10 cellular contexts compared by ENCODE assay signal in genomic region chr13:23427342-23428182, GRCh38. TPM values are rescaled to one million over a fixed set of nuclear protein-coding genes. Genes with fewer than 3 reads are reported as not detected.
DNase-seq lines count a peak whose midpoint lies in the region; ATAC-seq, FAIRE-seq and TF ChIP-seq lines count a peak whose summit lies in the region.
"Had no signal": no experiment of that assay in that cellular context is flagged by ENCODE, and none has a peak within 500 bp of the region (broad histone marks: within the 10 kb centered on the region; RNA-seq: fewer than 3 reads in every experiment).

No MANE protein-coding gene starts in this region.

- peak overlapping the region; percentile 90 for H3K9ac ChIP-seq in astrocyte (ENCODE audit: low read length)

- TF ChIP-seq POLR2A in sigmoid colon (IDR thresholded peaks at IDR 0.05) = no peak

- TF ChIP-seq CTCF in GM23338 (conservative IDR thresholded peaks at IDR 0.05; ENCODE audit: low read depth in 2 of 2) = no peak
- TF ChIP-seq CTCF in astrocyte (IDR thresholded peaks at IDR 0.05; ENCODE audit: insufficient read depth, low read depth, low read length) = no peak
- no peak for TF ChIP-seq CTCF in sigmoid colon (IDR thresholded peaks at IDR 0.05)

- no peaks in the 10 kb centered on the region for H3F3A ChIP-seq in GM23338 (replicated peaks; ENCODE audit: low read depth)

- H3K9me3 Mint-ChIP-seq in GM23338 (no peaks in the 10 kb centered on the region), astrocyte (ENCODE audit: unreplicated experiment) (no peaks in the 10 kb centered on the region)
- H3K9me3 Mint-ChIP-seq: activated naive CD8-positive, alpha-beta T cell treated with anti-CD3 and anti-CD28 coated beads, Interleukin-2, amount 10 ng/mL, durations not matched to agents 7 days and 5 days had no signal

- H3K36me3 ChIP-seq in GM23338 (ENCODE audit: insufficient read depth) = no peaks in the 10 kb centered on the region
- peaks cover 5% of the 10 kb centered on the region for H3K36me3 ChIP-seq in astrocyte (ENCODE audit: insufficient read depth, low read length)
- no peaks in the 10 kb centered on the region for H3K36me3 ChIP-seq in sigmoid colon

- H4K20me1 ChIP-seq in GM23338 (replicated peaks; ENCODE audit: insufficient read depth) (no peaks in the 10 kb centered on the region), astrocyte (ENCODE audit: insufficient read depth, low read length) (no peaks in the 10 kb centered on the region)

- FAIRE-seq in astrocyte (lab: Jason Lieb, UNC) = peak; percentile 96

- peaks cover 55% of the 10 kb centered on the region for H3K79me2 ChIP-seq in GM23338 (replicated peaks; ENCODE audit: insufficient read depth)
- peaks cover 77% of the 10 kb centered on the region for H3K79me2 ChIP-seq in astrocyte (ENCODE audit: insufficient read depth, low read length)

- H3K4me1 Mint-ChIP-seq in GM23338 (peaks cover 29% of the 10 kb centered on the region), astrocyte (ENCODE audit: low read depth, unreplicated experiment) (peaks cover 28% of the 10 kb centered on the region)
- H3K4me1 Mint-ChIP-seq: activated naive CD8-positive, alpha-beta T cell treated with anti-CD3 and anti-CD28 coated beads, Interleukin-2, amount 10 ng/mL, durations not matched to agents 7 days and 5 days had no signal

- H3K27ac Mint-ChIP-seq in GM23338 (no peak overlapping the region), astrocyte (ENCODE audit: unreplicated experiment) (peak overlapping the region; percentile 95)
- H3K27ac Mint-ChIP-seq: activated naive CD8-positive, alpha-beta T cell treated with anti-CD3 and anti-CD28 coated beads, Interleukin-2, amount 10 ng/mL, durations not matched to agents 7 days and 5 days had no signal

- no peak for DNase-seq in GM23338 (ENCODE audit: low spot score)
- DNase-seq in astrocyte (ENCODE audit: low read depth) = peak; percentile 99
- DNase-seq in left cardiac atrium = peak; percentile 35
- DNase-seq in sigmoid colon = peak; percentile 93
- no peak for DNase-seq in middle frontal gyrus (ENCODE audit: extremely low spot score, low spot score)
- DNase-seq in activated naive CD4-positive, alpha-beta T cell treated with anti-CD3 and anti-CD28 coated beads, Interleukin-2, amount 50 U/mL, for 16 hours = no peak
- DNase-seq in COLO668 (lab: John Stamatoyannopoulos, UW; ENCODE audit: unreplicated experiment) = no peak
- DNase-seq in stimulated activated CD4-positive, alpha-beta T cell treated with anti-CD3 and anti-CD28 coated beads, Interleukin-12 subunit alpha, Interleukin-12 subunit beta, amount 100 ng/mL, for 4 hours = no peak
- DNase-seq: activated naive CD8-positive, alpha-beta T cell treated with anti-CD3 and anti-CD28 coated beads, Interleukin-2, amount 10 ng/mL, durations not matched to agents 7 days and 5 days; SW 1271 had no signal

- H3K4me3 Mint-ChIP-seq in GM23338 (no peak overlapping the region), astrocyte (ENCODE audit: unreplicated experiment) (peak overlapping the region; percentile 64)
- H3K4me3 Mint-ChIP-seq: activated naive CD8-positive, alpha-beta T cell treated with anti-CD3 and anti-CD28 coated beads, Interleukin-2, amount 10 ng/mL, durations not matched to agents 7 days and 5 days had no signal

- H3K4me1 ChIP-seq in GM23338 (ENCODE audit: insufficient read depth) (peaks cover 11% of the 10 kb centered on the region), astrocyte (ENCODE audit: insufficient read depth, low read length) (peaks cover 33% of the 10 kb centered on the region), sigmoid colon (peaks cover 0 to 51% (median 30%) of the 10 kb centered on the region in 4 donors)

- H3K27ac ChIP-seq in GM23338 (ENCODE audit: low read depth) (no peak overlapping the region), astrocyte (ENCODE audit: low read depth, low read length) (peak overlapping the region; percentile 99), sigmoid colon (peak overlapping the region; percentile 78 to 88 (median 80))

- H2AFZ ChIP-seq in GM23338 (no peak overlapping the region), astrocyte (ENCODE audit: low read depth, low read length) (no peak overlapping the region)

- H3K36me3 Mint-ChIP-seq in GM23338 (ENCODE audit: low read depth) = peaks cover 27% of the 10 kb centered on the region; the same call in 2 of the 3 replicates
- peaks cover 2% of the 10 kb centered on the region for H3K36me3 Mint-ChIP-seq in astrocyte (ENCODE audit: low read depth, unreplicated experiment)
- H3K36me3 Mint-ChIP-seq: activated naive CD8-positive, alpha-beta T cell treated with anti-CD3 and anti-CD28 coated beads, Interleukin-2, amount 10 ng/mL, durations not matched to agents 7 days and 5 days had no signal

- H3K27me3 ChIP-seq in GM23338 (ENCODE audit: insufficient read depth) (peaks cover 7% of the 10 kb centered on the region; the same call in 1 of the 2 replicates), astrocyte (ENCODE audit: insufficient read depth, low read length) (no peaks in the 10 kb centered on the region), sigmoid colon (no peaks in the 10 kb centered on the region)

- H3K4me3 ChIP-seq in GM23338 = no peak overlapping the region
- H3K4me3 ChIP-seq in astrocyte (ENCODE audit: insufficient read depth, low read depth, low read length) = peak overlapping the region; percentile 37
- H3K4me3 ChIP-seq in sigmoid colon = peak overlapping the region in 2 of 4 donors; percentile 3 to 9

- WGBS in sigmoid colon, 2 donors = 22 to 52% methylated on average over 12 of the region's 12 CpGs

- intact Hi-C loops in left cardiac atrium (cut with DNase I) (no loop called here), sigmoid colon (cut with DNase I) (loop anchor here (2.0 kb wide), 1 partner anchor 53 kb away; no protein-coding TSS in a partner anchor)

- TF ChIP-seq EP300 in sigmoid colon (IDR thresholded peaks at IDR 0.05) = peak in 3 of 4 donors; percentile 76 to 90 (median 86)

- H3K27me3 Mint-ChIP-seq in GM23338 (ENCODE audit: insufficient read depth, low read depth, poor library complexity) = peaks cover 8% of the 10 kb centered on the region
- peaks cover 3% of the 10 kb centered on the region for H3K27me3 Mint-ChIP-seq in astrocyte (ENCODE audit: low read depth, unreplicated experiment)

- 0 out of 2 replicates have a peak, but pooled peaks cover 4% of the 10 kb centered on the region for H3K9me2 ChIP-seq in GM23338 (ENCODE audit: insufficient read depth)

- H3K4me2 ChIP-seq in GM23338 = no peak overlapping the region
- peak overlapping the region; percentile 84 for H3K4me2 ChIP-seq in astrocyte (ENCODE audit: low read length)

- H3K9me3 ChIP-seq in astrocyte (ENCODE audit: insufficient read depth, low read depth, low read length) = no peaks in the 10 kb centered on the region
- H3K9me3 ChIP-seq in sigmoid colon = no peaks in the 10 kb centered on the region

- ATAC-seq in GM23338 = peak; percentile 25; the same call in 1 of the 3 replicates
- peak; percentile 78 to 94 for ATAC-seq in left cardiac atrium

TF ChIP-seq in GM23338, 12 proteins besides CTCF, POLR2A, EP300 and RAD21 (continues in another document):
- TF ChIP-seq EZH2 (IDR thresholded peaks at IDR 0.05; ENCODE audit: low read depth, unreplicated experiment) = no peak

RNA-seq across cellular contexts. Expression of gene SACS, which starts 5.9 kb away (rescaled TPM):
- total RNA-seq in GM23338 (2014; rRNA removed; shearing (Covaris generic)) = 58.7 and 60.6 TPM in 2 replicates
- polyA plus RNA-seq in GM23338 (2016; fragmentation: Nextera tagmentation; extraction: Ambion mirVana) (13.0 and 13.8 TPM in 2 replicates), sigmoid colon (1 to 10 TPM in 1 of 3 donors, under 1 TPM in 2; 0.60 to 3.9 (median 0.69) TPM)
- total RNA-seq in astrocyte (78.8 and 79.4 TPM in 2 replicates), left cardiac atrium (10 to 100 TPM; 12.1 to 23.3 TPM), sigmoid colon (10 to 100 TPM; 20.9 to 32.5 (median 26.6) TPM)

Comparison
In these comparisons a context has a peak if more than half of its experiments do, and no peak if none do; other contexts are left out.
1. DNase-seq: peak in astrocyte (single experiment), left cardiac atrium (single experiment) and sigmoid colon (single experiment); none in GM23338 (single experiment), middle frontal gyrus (single experiment), activated naive CD4-positive, alpha-beta T cell treated with anti-CD3 and anti-CD28 coated beads, Interleukin-2, amount 50 U/mL, for 16 hours (single experiment), COLO668 (single experiment) and stimulated activated CD4-positive, alpha-beta T cell treated with anti-CD3 and anti-CD28 coated beads, Interleukin-12 subunit alpha, Interleukin-12 subunit beta, amount 100 ng/mL, for 4 hours (single experiment).